6 cellular contexts compared by ENCODE assay signal in the genomic region with DNA sequence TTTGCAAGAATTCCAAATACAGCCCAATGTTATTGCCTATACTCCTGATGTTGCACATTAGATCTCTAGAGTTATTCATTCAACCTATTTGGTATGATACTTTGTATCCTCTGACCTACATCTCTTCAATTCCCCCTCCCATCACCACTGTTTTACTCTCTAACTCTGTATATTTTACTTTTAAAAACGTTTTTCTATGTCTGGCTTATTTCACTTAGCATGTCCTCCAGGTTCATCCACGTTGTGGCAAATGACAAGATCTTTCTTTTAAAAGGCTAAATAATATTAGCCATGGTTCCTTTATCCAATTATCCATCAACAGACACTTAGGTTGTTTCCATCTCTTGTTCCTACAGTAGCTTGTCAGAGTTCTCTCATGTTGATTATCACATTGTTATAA.
"Had no signal": no experiment of that assay in that cellular context is flagged by ENCODE, and none has a peak within 500 bp of the region (broad histone marks: within the 10 kb centered on the region; RNA-seq: fewer than 3 reads in every experiment).

No MANE protein-coding gene starts in this region.

- H3K27ac Mint-ChIP-seq: IgD-negative memory B cell had no signal

- H3K4me3 Mint-ChIP-seq: IgD-negative memory B cell had no signal

- H3K27ac ChIP-seq: HL-60 had no signal

- H3K27me3 Mint-ChIP-seq: IgD-negative memory B cell had no signal

- H3K4me3 ChIP-seq: K562 had no signal

- H3K36me3 Mint-ChIP-seq: IgD-negative memory B cell had no signal

- ATAC-seq: HepG2, K562 had no signal

- DNase-seq: KBM-7, KG1 had no signal

- H3K4me1 Mint-ChIP-seq: IgD-negative memory B cell had no signal
